3 cellular contexts compared by ENCODE assay signal in the genomic region with DNA sequence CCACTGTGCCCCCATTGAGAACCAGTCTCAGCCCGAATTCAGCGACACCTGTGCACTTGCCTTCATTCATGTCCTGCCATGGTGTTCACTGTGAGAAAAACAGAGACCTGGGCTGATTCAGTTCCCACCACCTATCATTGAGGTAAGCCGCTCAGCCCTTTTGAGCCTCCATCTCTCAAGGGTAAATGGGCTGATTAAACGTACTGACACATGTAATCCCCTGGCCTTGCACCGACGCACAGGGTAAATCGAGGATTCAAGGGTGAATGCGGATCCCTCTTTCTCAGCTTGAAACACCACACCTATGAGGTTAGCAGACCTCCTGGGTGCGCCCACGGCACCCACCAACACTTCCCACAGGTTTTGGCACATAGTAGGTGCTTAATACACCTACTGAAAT.
TF ChIP-seq lines count a peak whose summit lies in the region.

No MANE protein-coding gene starts in this region.

TF ChIP-seq in IMR-90, 13 proteins besides CTCF, POLR2A, EP300 and RAD21:
- TF ChIP-seq SMC3 (IDR thresholded peaks at IDR 0.05; ENCODE audit: low read depth, low read length) (no peak), FOS (IDR thresholded peaks at IDR 0.05; ENCODE audit: low read depth, low read length) (no peak), MAZ (IDR thresholded peaks at IDR 0.05; ENCODE audit: borderline replicate concordance, low read depth, low read length) (no peak), NFE2L2 (IDR thresholded peaks at IDR 0.05; ENCODE audit: low read depth, low read length) (no peak), RFX5 (IDR thresholded peaks at IDR 0.05; ENCODE audit: low read depth, low read length) (no peak), BHLHE40 (IDR thresholded peaks at IDR 0.05; ENCODE audit: low read depth, low read length) (no peak), ELK1 (IDR thresholded peaks at IDR 0.05; ENCODE audit: borderline replicate concordance, low read depth, low read length) (no peak), CHD1 (IDR thresholded peaks at IDR 0.05; ENCODE audit: low read depth, low read length) (no peak), RCOR1 (IDR thresholded peaks at IDR 0.05; ENCODE audit: insufficient replicate concordance, low read length) (no peak), MAFK (IDR thresholded peaks at IDR 0.05; ENCODE audit: low read depth, low read length) (no peak), MXI1 (IDR thresholded peaks at IDR 0.05; ENCODE audit: borderline replicate concordance, low read depth, low read length) (no peak), CEBPB (IDR thresholded peaks at IDR 0.05; ENCODE audit: low read depth, low read length) (no peak)
- TF ChIP-seq, protein P1, sequence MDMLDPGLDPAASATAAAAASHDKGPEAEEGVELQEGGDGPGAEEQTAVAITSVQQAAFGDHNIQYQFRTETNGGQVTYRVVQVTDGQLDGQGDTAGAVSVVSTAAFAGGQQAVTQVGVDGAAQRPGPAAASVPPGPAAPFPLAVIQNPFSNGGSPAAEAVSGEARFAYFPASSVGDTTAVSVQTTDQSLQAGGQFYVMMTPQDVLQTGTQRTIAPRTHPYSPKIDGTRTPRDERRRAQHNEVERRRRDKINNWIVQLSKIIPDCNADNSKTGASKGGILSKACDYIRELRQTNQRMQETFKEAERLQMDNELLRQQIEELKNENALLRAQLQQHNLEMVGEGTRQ (IDR thresholded peaks at IDR 0.05; ENCODE audit: low read depth, low read length), result no peak

TF ChIP-seq in K562, 482 proteins besides CTCF, POLR2A, EP300 and RAD21:
- TF ChIP-seq ZNF41 (CRISPR knock-in tag; conservative IDR thresholded peaks at IDR 0.05) (no peak), SNRNP70 (optimal IDR thresholded peaks at IDR 0.05; ENCODE audit: low read depth, low read length) (no peak), SREBF1 (IDR thresholded peaks at IDR 0.05; ENCODE audit: borderline replicate concordance, low read depth, low read length) (no peak), ZKSCAN1 (IDR thresholded peaks at IDR 0.05; ENCODE audit: low read depth, low read length) (peak; percentile 40; the same call in 1 of the 2 replicates)
TF ChIP-seq in K562: peak in this region for 1.

TF ChIP-seq in GM23338, 12 proteins besides CTCF, POLR2A, EP300 and RAD21:
- no peak for TF ChIP-seq POLR2AphosphoS5 (IDR thresholded peaks at IDR 0.05; ENCODE audit: low read depth)
- no peak for TF ChIP-seq ZNF462 (CRISPR knock-in tag; IDR thresholded peaks at IDR 0.05)
- TF ChIP-seq, protein P2, sequence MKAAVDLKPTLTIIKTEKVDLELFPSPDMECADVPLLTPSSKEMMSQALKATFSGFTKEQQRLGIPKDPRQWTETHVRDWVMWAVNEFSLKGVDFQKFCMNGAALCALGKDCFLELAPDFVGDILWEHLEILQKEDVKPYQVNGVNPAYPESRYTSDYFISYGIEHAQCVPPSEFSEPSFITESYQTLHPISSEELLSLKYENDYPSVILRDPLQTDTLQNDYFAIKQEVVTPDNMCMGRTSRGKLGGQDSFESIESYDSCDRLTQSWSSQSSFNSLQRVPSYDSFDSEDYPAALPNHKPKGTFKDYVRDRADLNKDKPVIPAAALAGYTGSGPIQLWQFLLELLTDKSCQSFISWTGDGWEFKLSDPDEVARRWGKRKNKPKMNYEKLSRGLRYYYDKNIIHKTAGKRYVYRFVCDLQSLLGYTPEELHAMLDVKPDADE (IDR thresholded peaks at IDR 0.05), result no peak
- no peak for TF ChIP-seq JUNB (IDR thresholded peaks at IDR 0.05; ENCODE audit: unreplicated experiment)
- no peak for TF ChIP-seq NANOG (IDR thresholded peaks at IDR 0.05; ENCODE audit: borderline replicate concordance)
- TF ChIP-seq STAT1 (IDR thresholded peaks at IDR 0.05; ENCODE audit: unreplicated experiment), result no peak
- TF ChIP-seq ZNF331 (CRISPR knock-in tag; IDR thresholded peaks at IDR 0.05; ENCODE audit: low read depth), result no peak
- no peak for TF ChIP-seq CREB1 (CRISPR knock-in tag; IDR thresholded peaks at IDR 0.05; ENCODE audit: low read depth)
- TF ChIP-seq EZH2 (IDR thresholded peaks at IDR 0.05; ENCODE audit: low read depth, unreplicated experiment), result no peak
- no peak for TF ChIP-seq EZH2phosphoT487 (IDR thresholded peaks at IDR 0.05; ENCODE audit: unreplicated experiment)
- no peak for TF ChIP-seq ZNF114 (CRISPR knock-in tag; IDR thresholded peaks at IDR 0.05)
- no peak for TF ChIP-seq REST (IDR thresholded peaks at IDR 0.05; ENCODE audit: unreplicated experiment)
TF ChIP-seq in GM23338: peak in this region for 0.
